In genomic region chr9:74255489-74255984, GRCh38 we compare ENCODE assay signal across 25 cellular contexts.
"Had no signal": no experiment of that assay in that cellular context is flagged by ENCODE, and none has a peak within 500 bp of the region (broad histone marks: within the 10 kb centered on the region; RNA-seq: fewer than 3 reads in every experiment).

No MANE protein-coding gene starts in this region.

- H3K9me3 ChIP-seq: gastroesophageal sphincter, neutrophil, ovary, right lobe of liver, testis, transverse colon had no signal

- H3K27ac ChIP-seq: gastroesophageal sphincter, neutrophil, ovary, right lobe of liver, testis, transverse colon had no signal

- H3K27me3 ChIP-seq: gastroesophageal sphincter, neutrophil, ovary, right lobe of liver, testis, transverse colon had no signal

- H3K4me1 Mint-ChIP-seq: activated CD4-positive, alpha-beta T cell treated with anti-CD3 and anti-CD28 coated beads, Interleukin-2, amount 10 ng/mL, durations not matched to agents 7 days and 5 days; activated T-helper 17 cell treated with anti-CD3 and anti-CD28 coated beads, Interleukin-2, amount 50 U/mL, for 72 hours; endodermal cell; mesothelial cell of epicardium; naive B cell; nephron progenitor cell; WTC11 had no signal

- DNase-seq: activated CD4-positive, alpha-beta T cell treated with anti-CD3 and anti-CD28 coated beads for 1 hour; activated CD4-positive, alpha-beta T cell treated with anti-CD3 and anti-CD28 coated beads, Interleukin-2, amount 10 ng/mL, durations not matched to agents 7 days and 5 days; activated CD8-positive, alpha-beta T cell treated with anti-CD3 and anti-CD28 coated beads for 36 hours; activated gamma-delta T cell treated with Interleukin-2 at 50 U/mL for 16 hours; activated naive CD4-positive, alpha-beta T cell treated with anti-CD3 and anti-CD28 coated beads, Interleukin-2, amount 50 U/mL, for 16 hours; activated T-cell treated with anti-CD3 and anti-CD28 coated beads, Interleukin-2, amount 50 U/mL, for 4 hours; amygdala; central memory CD4-positive, alpha-beta T cell; endodermal cell; head of caudate nucleus; naive B cell; nephron progenitor cell; ovary; right lobe of liver; stimulated activated CD4-positive, alpha-beta T cell treated with anti-CD3 and anti-CD28 coated beads, Interleukin-2, amount 100 ng/mL, for 48 hours; stimulated activated naive CD8-positive, alpha-beta T cell treated with anti-CD3 and anti-CD28 coated beads, Interleukin-15, Interleukin-2, amounts not matched to agents 100 U/mL and 50 U/mL, for 24 hours; T-helper 2 cell; testis; transverse colon had no signal

- H3K27ac Mint-ChIP-seq: activated CD4-positive, alpha-beta T cell treated with anti-CD3 and anti-CD28 coated beads, Interleukin-2, amount 10 ng/mL, durations not matched to agents 7 days and 5 days; activated CD8-positive, alpha-beta T cell treated with anti-CD3 and anti-CD28 coated beads for 36 hours; activated T-helper 17 cell treated with anti-CD3 and anti-CD28 coated beads, Interleukin-2, amount 50 U/mL, for 72 hours; endodermal cell; mesothelial cell of epicardium; nephron progenitor cell; progenitor cell of endocrine pancreas; WTC11 had no signal

- H3K36me3 ChIP-seq: gastroesophageal sphincter, neutrophil, ovary, right lobe of liver, transverse colon had no signal

- H3K36me3 Mint-ChIP-seq: mesothelial cell of epicardium, naive B cell, WTC11 had no signal

- H3K4me3 ChIP-seq: gastroesophageal sphincter, ovary, right lobe of liver, testis, transverse colon had no signal

- ATAC-seq: activated CD8-positive, alpha-beta T cell treated with anti-CD3 and anti-CD28 coated beads for 36 hours; activated T-cell treated with anti-CD3 and anti-CD28 coated beads, Interleukin-2, amount 50 U/mL, for 4 hours; activated T-helper 17 cell treated with anti-CD3 and anti-CD28 coated beads, Interleukin-2, amount 50 U/mL, for 72 hours; gastroesophageal sphincter; right lobe of liver; stimulated activated naive CD8-positive, alpha-beta T cell treated with anti-CD3 and anti-CD28 coated beads, Interleukin-15, Interleukin-2, amounts not matched to agents 100 U/mL and 50 U/mL, for 24 hours; WTC11 had no signal

- H3K4me3 Mint-ChIP-seq: activated CD4-positive, alpha-beta T cell treated with anti-CD3 and anti-CD28 coated beads, Interleukin-2, amount 10 ng/mL, durations not matched to agents 7 days and 5 days; activated CD8-positive, alpha-beta T cell treated with anti-CD3 and anti-CD28 coated beads for 36 hours; activated T-cell treated with anti-CD3 and anti-CD28 coated beads, Interleukin-2, amount 50 U/mL, for 4 hours; activated T-helper 17 cell treated with anti-CD3 and anti-CD28 coated beads, Interleukin-2, amount 50 U/mL, for 72 hours; endodermal cell; mesothelial cell of epicardium; nephron progenitor cell; WTC11 had no signal

- H3K27me3 Mint-ChIP-seq: activated CD4-positive, alpha-beta T cell treated with anti-CD3 and anti-CD28 coated beads, Interleukin-2, amount 10 ng/mL, durations not matched to agents 7 days and 5 days; activated CD8-positive, alpha-beta T cell treated with anti-CD3 and anti-CD28 coated beads for 36 hours; activated T-helper 17 cell treated with anti-CD3 and anti-CD28 coated beads, Interleukin-2, amount 50 U/mL, for 72 hours; naive B cell; progenitor cell of endocrine pancreas had no signal

- H3K4me1 ChIP-seq: gastroesophageal sphincter, right lobe of liver, testis, transverse colon had no signal

- H3K9me3 Mint-ChIP-seq: activated CD4-positive, alpha-beta T cell treated with anti-CD3 and anti-CD28 coated beads, Interleukin-2, amount 10 ng/mL, durations not matched to agents 7 days and 5 days; activated CD8-positive, alpha-beta T cell treated with anti-CD3 and anti-CD28 coated beads for 36 hours; endodermal cell; mesothelial cell of epicardium; naive B cell; nephron progenitor cell; WTC11 had no signal
